9 cellular contexts compared by ENCODE assay signal in genomic region chr19:46660008-46660517, GRCh38. TPM values are rescaled to one million over a fixed set of nuclear protein-coding genes. Genes with fewer than 3 reads are reported as not detected.
A peak's percentile ranks its signal among the peaks of the same experiment; 100 is the strongest.
DNase-seq lines count a peak whose midpoint lies in the region; ATAC-seq, FAIRE-seq and TF ChIP-seq lines count a peak whose summit lies in the region.
"Had no signal": no experiment of that assay in that cellular context is flagged by ENCODE, and none has a peak within 500 bp of the region (broad histone marks: within the 10 kb centered on the region; RNA-seq: fewer than 3 reads in every experiment).

No MANE protein-coding gene starts in this region.

- H3K4me1 ChIP-seq in kidney (ENCODE audit: control insufficient read depth in 1 of 2, insufficient read depth in 1 of 2, low read depth in 1 of 2, low read length in 2 of 2) = peaks cover 0 to 5% of the 10 kb centered on the region in 2 donors
- H3K4me1 ChIP-seq in stomach smooth muscle (ENCODE audit: control insufficient read depth, insufficient read depth, low read length) = peaks cover 38% of the 10 kb centered on the region

- no peak for DNase-seq in activated CD8-positive, alpha-beta memory T cell treated with anti-CD3 and anti-CD28 coated beads, Interleukin-2, amount 10 ng/mL, durations not matched to agents 7 days and 5 days
- no peak for DNase-seq in activated CD8-positive, alpha-beta memory T cell treated with anti-CD3 and anti-CD28 coated beads, Interleukin-2, amount 50 U/mL, for 4 hours
- peak; percentile 85 for DNase-seq in kidney
- no peak for DNase-seq in GM13977 (ENCODE audit: low spot score)
- DNase-seq in RPMI8226 = no peak

- CTCF ChIA-PET in activated CD8-positive, alpha-beta memory T cell treated with anti-CD3 and anti-CD28 coated beads, Interleukin-2, amount 10 ng/mL, durations not matched to agents 7 days and 5 days (lab: Charles Lee) = interaction anchor here (2.4 to 6.8 kb wide), 5 partner anchors 28 to 94 kb away, joined by 12 to 169 read pairs (median 24); partner anchors contain the start of gene CALM3

- peak overlapping the region in 1 of 2 donors; percentile 41 for H3K9ac ChIP-seq in kidney (ENCODE audit: low read length in 2 of 2)
- H3K9ac ChIP-seq in stomach smooth muscle (ENCODE audit: low read length in 2 of 2) = peak overlapping the region; percentile 65 to 75

- no peak for ATAC-seq in activated CD8-positive, alpha-beta memory T cell treated with anti-CD3 and anti-CD28 coated beads, Interleukin-2, amount 10 ng/mL, durations not matched to agents 7 days and 5 days
- no peak for ATAC-seq in HG03139 (IDR thresholded peaks at IDR 0.05; ENCODE audit: unreplicated experiment)

- H3K27ac ChIP-seq in kidney (ENCODE audit: low read depth in 2 of 2, low read length in 2 of 2) = peak overlapping the region; percentile 47 to 83
- H3K27ac ChIP-seq in stomach smooth muscle (ENCODE audit: low read length) = peak overlapping the region; percentile 88

- H3K4me3 ChIP-seq in kidney (ENCODE audit: low read length in 2 of 2) (peak overlapping the region; percentile 58), stomach smooth muscle (ENCODE audit: low read length in 2 of 2) (peak overlapping the region; percentile 85 to 90)

- no peaks in the 10 kb centered on the region for H3K36me3 ChIP-seq in kidney (ENCODE audit: control insufficient read depth in 1 of 2, insufficient read depth in 2 of 2, low read length in 2 of 2)
- no peaks in the 10 kb centered on the region for H3K36me3 ChIP-seq in stomach smooth muscle (ENCODE audit: control insufficient read depth in 2 of 2, insufficient read depth in 2 of 2, low read length in 2 of 2)
- H3K36me3 ChIP-seq: adrenal gland had no signal

- peaks cover 39% of the 10 kb centered on the region for H3K27me3 Mint-ChIP-seq in activated CD8-positive, alpha-beta memory T cell treated with anti-CD3 and anti-CD28 coated beads, Interleukin-2, amount 10 ng/mL, durations not matched to agents 7 days and 5 days
- H3K27me3 Mint-ChIP-seq in activated naive CD8-positive, alpha-beta T cell = peaks cover 12% of the 10 kb centered on the region

- peak overlapping the region; percentile 18 for H3K4me3 Mint-ChIP-seq in activated CD8-positive, alpha-beta memory T cell treated with anti-CD3 and anti-CD28 coated beads, Interleukin-2, amount 10 ng/mL, durations not matched to agents 7 days and 5 days
- H3K4me3 Mint-ChIP-seq in activated naive CD8-positive, alpha-beta T cell = peak overlapping the region; percentile 76

- in situ Hi-C loops in GM13977 (cut with MboI; ENCODE audit: low pct_unique_long_range_greater_than_20kb, low sequenced_read_pairs, unreplicated experiment) = loop anchor here (5.0 to 10.0 kb wide), 2 partner anchors 48 to 125 kb away; no protein-coding TSS in a partner anchor

- H3K36me3 Mint-ChIP-seq in activated CD8-positive, alpha-beta memory T cell treated with anti-CD3 and anti-CD28 coated beads, Interleukin-2, amount 10 ng/mL, durations not matched to agents 7 days and 5 days = no peaks in the 10 kb centered on the region
- peaks cover 4% of the 10 kb centered on the region for H3K36me3 Mint-ChIP-seq in activated naive CD8-positive, alpha-beta T cell

- H3K4me1 Mint-ChIP-seq in activated CD8-positive, alpha-beta memory T cell treated with anti-CD3 and anti-CD28 coated beads, Interleukin-2, amount 10 ng/mL, durations not matched to agents 7 days and 5 days = peaks cover 17% of the 10 kb centered on the region
- H3K4me1 Mint-ChIP-seq in activated naive CD8-positive, alpha-beta T cell (ENCODE audit: low read depth) = peaks cover 21% of the 10 kb centered on the region

- FAIRE-seq in kidney (lab: Jason Lieb, UNC) = no peak

- intact Hi-C loops in kidney (cut with DNase I) = loop anchor here (5.0 kb wide), 1 partner anchor 48 kb away; no protein-coding TSS in a partner anchor

- TF ChIP-seq CTCF in kidney (IDR thresholded peaks at IDR 0.05; ENCODE audit: borderline replicate concordance, extremely low read depth, insufficient read depth) = no peak
- TF ChIP-seq CTCF in GM13977 (IDR thresholded peaks at IDR 0.05; ENCODE audit: extremely low read depth, insufficient read depth, missing control alignments) = no peak

- no peaks in the 10 kb centered on the region for H3K9me3 ChIP-seq in kidney (ENCODE audit: control insufficient read depth in 1 of 2, low read length in 2 of 2)
- no peaks in the 10 kb centered on the region for H3K9me3 ChIP-seq in stomach smooth muscle (ENCODE audit: control insufficient read depth in 2 of 2, low read length in 2 of 2)
- H3K9me3 ChIP-seq: adrenal gland had no signal

- H3K27me3 ChIP-seq in stomach smooth muscle (ENCODE audit: control insufficient read depth in 1 of 2, insufficient read depth in 2 of 2, low read length in 2 of 2) = no peaks in the 10 kb centered on the region
- H3K27me3 ChIP-seq: adrenal gland had no signal

- H3K9me3 Mint-ChIP-seq in activated CD8-positive, alpha-beta memory T cell treated with anti-CD3 and anti-CD28 coated beads, Interleukin-2, amount 10 ng/mL, durations not matched to agents 7 days and 5 days (ENCODE audit: low read depth) = no peaks in the 10 kb centered on the region
- H3K9me3 Mint-ChIP-seq in activated naive CD8-positive, alpha-beta T cell (ENCODE audit: low read depth) = no peaks in the 10 kb centered on the region

- H3K27ac Mint-ChIP-seq in activated CD8-positive, alpha-beta memory T cell treated with anti-CD3 and anti-CD28 coated beads, Interleukin-2, amount 10 ng/mL, durations not matched to agents 7 days and 5 days = no peak overlapping the region
- peak overlapping the region; percentile 1 for H3K27ac Mint-ChIP-seq in activated naive CD8-positive, alpha-beta T cell

RNA-seq across cellular contexts. Expression of gene DACT3, which starts 0.9 kb away (rescaled TPM):
- total RNA-seq in activated CD8-positive, alpha-beta memory T cell treated with anti-CD3 and anti-CD28 coated beads, Interleukin-2, amount 10 ng/mL, durations not matched to agents 7 days and 5 days = 1 to 10 TPM in 1 of 2 experiments, under 1 TPM in 1; 0.12 to 1.2 TPM
- 10.4 TPM for total RNA-seq in kidney
- 5.4 TPM for polyA plus RNA-seq in kidney (ENCODE audit: insufficient read depth, low read depth, low replicate concordance)

RNA-seq across cellular contexts. Expression of gene GNG8, which starts 24.1 kb away (rescaled TPM):
- 10 to 100 TPM in 1 of 2 experiments, not detected in 1; 25.9 TPM for total RNA-seq in activated CD8-positive, alpha-beta memory T cell treated with anti-CD3 and anti-CD28 coated beads, Interleukin-2, amount 10 ng/mL, durations not matched to agents 7 days and 5 days
- total RNA-seq in kidney = not detected
- not detected for polyA plus RNA-seq in kidney (ENCODE audit: insufficient read depth, low read depth, low replicate concordance)
- polyA plus RNA-seq: adrenal gland had no signal

RNA-seq across cellular contexts. Expression of gene PTGIR, which starts 35.2 kb away (rescaled TPM):
- total RNA-seq in activated CD8-positive, alpha-beta memory T cell treated with anti-CD3 and anti-CD28 coated beads, Interleukin-2, amount 10 ng/mL, durations not matched to agents 7 days and 5 days = 10 to 100 TPM in 1 of 2 experiments, 1 to 10 TPM in 1; 1.8 to 27.5 TPM
- 10.1 TPM for total RNA-seq in kidney
- polyA plus RNA-seq in kidney (ENCODE audit: insufficient read depth, low read depth, low replicate concordance) = 7.5 TPM

RNA-seq across cellular contexts. Expression of gene PRKD2, which starts 56.9 kb away (rescaled TPM):
- 100 to 1,000 TPM; 147 to 187 TPM for total RNA-seq in activated CD8-positive, alpha-beta memory T cell treated with anti-CD3 and anti-CD28 coated beads, Interleukin-2, amount 10 ng/mL, durations not matched to agents 7 days and 5 days
- 69.8 TPM for total RNA-seq in kidney
- polyA plus RNA-seq in kidney (ENCODE audit: insufficient read depth, low read depth, low replicate concordance) = 26.7 TPM

RNA-seq across cellular contexts. Expression of gene CALM3, which starts 58.9 kb away (rescaled TPM):
- 100 to 1,000 TPM; 497 to 498 TPM for total RNA-seq in activated CD8-positive, alpha-beta memory T cell treated with anti-CD3 and anti-CD28 coated beads, Interleukin-2, amount 10 ng/mL, durations not matched to agents 7 days and 5 days
- total RNA-seq in kidney = 217 TPM
- 350 TPM for polyA plus RNA-seq in kidney (ENCODE audit: insufficient read depth, low read depth, low replicate concordance)
